ENCODE assay signal across 30 cellular contexts in genomic region chr15:70407955-70408354, GRCh38.
"Had no signal": no experiment of that assay in that cellular context is flagged by ENCODE, and none has a peak within 500 bp of the region (broad histone marks: within the 10 kb centered on the region; RNA-seq: fewer than 3 reads in every experiment).

No MANE protein-coding gene starts in this region.

- H3K4me3 ChIP-seq: pancreas, prostate gland, right atrium auricular region, skin epidermis, smooth muscle cell, spleen, suprapubic skin, testis, tibial artery, transverse colon, upper lobe of right lung, vagina had no signal

- H3K27ac Mint-ChIP-seq: natural killer cell; stimulated activated memory B cell treated with anti-CD40 and anti-IgM and Interleukin-4, amounts not matched to agents 10 μg/mL and 1 μg/mL and 100 μg/mL, for 72 hours; stimulated activated naive CD8-positive, alpha-beta T cell treated with anti-CD3 and anti-CD28 coated beads, Interleukin-15, amount 100 ng/mL, for 72 hours; type B pancreatic cell had no signal

- H3K4me2 ChIP-seq: smooth muscle cell had no signal

- H3K9me3 ChIP-seq: neutrophil, pancreas, prostate gland, suprapubic skin, testis, upper lobe of right lung, vagina had no signal

- H3K27me3 ChIP-seq: neutrophil, pancreas, right atrium auricular region, suprapubic skin, testis, transverse colon, upper lobe of right lung, vagina had no signal

- H3K27me3 Mint-ChIP-seq: stimulated activated memory B cell treated with anti-CD40 and anti-IgM and Interleukin-4, amounts not matched to agents 10 μg/mL and 1 μg/mL and 100 μg/mL, for 72 hours had no signal

- H3K4me1 ChIP-seq: pancreas, prostate gland, right atrium auricular region, spleen, suprapubic skin, testis, tibial artery, upper lobe of right lung, vagina had no signal

- H3K36me3 Mint-ChIP-seq: natural killer cell; stimulated activated memory B cell treated with anti-CD40 and anti-IgM and Interleukin-4, amounts not matched to agents 10 μg/mL and 1 μg/mL and 100 μg/mL, for 72 hours; type B pancreatic cell had no signal

- H3K27ac ChIP-seq: neutrophil, pancreas, prostate gland, right atrium auricular region, skin epidermis, spleen, suprapubic skin, testis, tibial artery, transverse colon, upper lobe of right lung, vagina had no signal

- H3K4me3 Mint-ChIP-seq: natural killer cell; neural crest cell; stimulated activated memory B cell treated with anti-CD40 and anti-IgM and Interleukin-4, amounts not matched to agents 10 μg/mL and 1 μg/mL and 100 μg/mL, for 72 hours; stimulated activated naive CD8-positive, alpha-beta T cell treated with anti-CD3 and anti-CD28 coated beads, Interleukin-15, amount 100 ng/mL, for 72 hours; type B pancreatic cell had no signal

- ATAC-seq: natural killer cell; pancreas; sciatic nerve; stimulated activated memory B cell treated with anti-CD40 and anti-IgM and Interleukin-4, amounts not matched to agents 10 μg/mL and 1 μg/mL and 100 μg/mL, for 72 hours; stimulated activated naive CD8-positive, alpha-beta T cell treated with anti-CD3 and anti-CD28 coated beads, Interleukin-15, amount 100 ng/mL, for 72 hours; stimulated activated naive CD8-positive, alpha-beta T cell treated with anti-CD3 and anti-CD28 coated beads, Interleukin-15, Interleukin-2, amounts not matched to agents 100 U/mL and 50 U/mL, for 24 hours; upper lobe of right lung had no signal

- H3K36me3 ChIP-seq: neutrophil, pancreas, prostate gland, right atrium auricular region, spleen, suprapubic skin, tibial artery, transverse colon, upper lobe of right lung, vagina had no signal

- DNase-seq: natural killer cell; nephron progenitor cell; nucleus accumbens; pancreas; retina; spleen; stimulated activated CD4-positive, alpha-beta T cell treated with anti-CD3 and anti-CD28 coated beads, Interleukin-12 subunit alpha, Interleukin-12 subunit beta, amount 100 ng/mL, for 4 hours; stimulated activated CD4-positive, alpha-beta T cell treated with anti-CD3 and anti-CD28 coated beads, Interleukin-1b, Interleukin-23, amount 100 ng/mL, for 48 hours; stimulated activated CD4-positive, alpha-beta T cell treated with anti-CD3 and anti-CD28 coated beads, Interleukin-4, amount 100 ng/mL, for 1 hour; stimulated activated CD4-positive, alpha-beta T cell treated with anti-CD3 and anti-CD28 coated beads, Interleukin-4, amount 100 ng/mL, for 4 hours; stimulated activated CD8-positive, alpha-beta memory T cell treated with anti-CD3 and anti-CD28 coated beads, Interleukin-4, amount 100 ng/mL, for 48 hours; stimulated activated naive CD4-positive, alpha-beta T cell; stimulated activated naive CD8-positive, alpha-beta T cell treated with anti-CD3 and anti-CD28 coated beads, Interleukin-15, amount 100 ng/mL, for 72 hours; stimulated activated naive CD8-positive, alpha-beta T cell treated with anti-CD3 and anti-CD28 coated beads, Interleukin-15, Interleukin-2, amounts not matched to agents 100 U/mL and 50 U/mL, for 24 hours; substantia nigra; testis; tibial artery; transverse colon; upper lobe of right lung had no signal

- H3K4me1 Mint-ChIP-seq: natural killer cell; stimulated activated memory B cell treated with anti-CD40 and anti-IgM and Interleukin-4, amounts not matched to agents 10 μg/mL and 1 μg/mL and 100 μg/mL, for 72 hours; stimulated activated naive CD8-positive, alpha-beta T cell treated with anti-CD3 and anti-CD28 coated beads, Interleukin-15, amount 100 ng/mL, for 72 hours had no signal

- FAIRE-seq: pancreas had no signal

- H3K9me3 Mint-ChIP-seq: natural killer cell had no signal
